ENCODE assay signal across 18 cellular contexts in genomic region chr9:93086445-93087224, GRCh38. TPM values are rescaled to one million over a fixed set of nuclear protein-coding genes. Genes with fewer than 3 reads are reported as not detected.
DNase-seq lines count a peak whose midpoint lies in the region; ATAC-seq, FAIRE-seq and TF ChIP-seq lines count a peak whose summit lies in the region.
"Had no signal": no experiment of that assay in that cellular context is flagged by ENCODE, and none has a peak within 500 bp of the region (broad histone marks: within the 10 kb centered on the region; RNA-seq: fewer than 3 reads in every experiment).

No MANE protein-coding gene starts in this region.

- POLR2A ChIA-PET in CD8-positive, alpha-beta T cell (lab: Charles Lee), result interaction anchor here (0.7 to 1.1 kb wide), 2 partner anchors 24 to 121 kb away, joined by 4 read pairs; no protein-coding TSS in a partner anchor

- peaks cover 33% of the 10 kb centered on the region for H3K4me1 Mint-ChIP-seq in CD8-positive, alpha-beta T cell (ENCODE audit: low read depth)
- no peaks in the 10 kb centered on the region for H3K4me1 Mint-ChIP-seq in osteocyte (ENCODE audit: unreplicated experiment)

- H3K36me3 Mint-ChIP-seq in CD8-positive, alpha-beta T cell, result peaks cover 62% of the 10 kb centered on the region
- H3K36me3 Mint-ChIP-seq in osteocyte (ENCODE audit: unreplicated experiment), result peaks cover 2% of the 10 kb centered on the region

- TF ChIP-seq CTCF in CD8-positive, alpha-beta T cell (IDR thresholded peaks at IDR 0.05), result no peak
- TF ChIP-seq CTCF in coronary artery (IDR thresholded peaks at IDR 0.05), result no peak
- no peak for TF ChIP-seq CTCF in osteocyte (IDR thresholded peaks at IDR 0.05)

- peaks cover 30% of the 10 kb centered on the region for H3K4me1 ChIP-seq in CD8-positive, alpha-beta T cell (ENCODE audit: insufficient read depth, low read length)
- H3K4me1 ChIP-seq: tibial artery had no signal

- no peaks in the 10 kb centered on the region for H3K9me3 ChIP-seq in CD8-positive, alpha-beta T cell (ENCODE audit: low read length)

- H3K27me3 ChIP-seq in CD8-positive, alpha-beta T cell (ENCODE audit: insufficient read depth, low read length), result no peaks in the 10 kb centered on the region
- H3K27me3 ChIP-seq: tibial artery had no signal

- H3K27ac Mint-ChIP-seq in CD8-positive, alpha-beta T cell, result peak overlapping the region; percentile 62
- H3K27ac Mint-ChIP-seq in osteocyte (ENCODE audit: unreplicated experiment), result no peak overlapping the region
- H3K27ac Mint-ChIP-seq: HFFc6 had no signal

- no peak overlapping the region for H3K4me3 ChIP-seq in CD8-positive, alpha-beta T cell (ENCODE audit: low read depth, low read length)
- H3K4me3 ChIP-seq in coronary artery, result no peak overlapping the region
- H3K4me3 ChIP-seq: tibial artery had no signal

- FAIRE-seq in HTR-8/SVneo (lab: Jason Lieb, UNC), result no peak
- FAIRE-seq: keratinocyte had no signal

- CTCF ChIA-PET in CD8-positive, alpha-beta T cell (lab: Charles Lee), result interaction anchor here (1.0 kb wide), 1 partner anchor 22 kb away, joined by 3 read pairs; no protein-coding TSS in a partner anchor

- no peak for ATAC-seq in CD8-positive, alpha-beta T cell

- H3K4me3 Mint-ChIP-seq in CD8-positive, alpha-beta T cell, result no peak overlapping the region
- H3K4me3 Mint-ChIP-seq in osteocyte (ENCODE audit: unreplicated experiment), result no peak overlapping the region
- H3K4me3 Mint-ChIP-seq: CD14-positive monocyte, HFFc6 had no signal

- peaks cover 27% of the 10 kb centered on the region for H3K36me3 ChIP-seq in CD8-positive, alpha-beta T cell (ENCODE audit: insufficient read depth, low read length)

- H3K9me3 Mint-ChIP-seq in CD8-positive, alpha-beta T cell, result no peaks in the 10 kb centered on the region
- peaks cover 5% of the 10 kb centered on the region for H3K9me3 Mint-ChIP-seq in osteocyte (ENCODE audit: unreplicated experiment)

- H3K27ac ChIP-seq in CD8-positive, alpha-beta T cell (ENCODE audit: low read depth, low read length), result no peak overlapping the region
- H3K27ac ChIP-seq in coronary artery, result no peak overlapping the region
- H3K27ac ChIP-seq: epithelial cell of prostate, HL-60, tibial artery had no signal

- no peaks in the 10 kb centered on the region for H3K27me3 Mint-ChIP-seq in CD8-positive, alpha-beta T cell (ENCODE audit: low read depth)
- H3K27me3 Mint-ChIP-seq in osteocyte (ENCODE audit: unreplicated experiment), result no peaks in the 10 kb centered on the region

- peak; percentile 23 for DNase-seq in NCI-H146 (lab: John Stamatoyannopoulos, UW)
- no peak for DNase-seq in NCI-H146 treated with DMSO at 0.1 percent for 48 hours (lab: John Stamatoyannopoulos, UW; ENCODE audit: unreplicated experiment)
- peak in 1 of 7 experiments; percentile 29 for DNase-seq in CD8-positive, alpha-beta T cell
- peak; percentile 65 for DNase-seq in coronary artery (ENCODE audit: low spot score)
- DNase-seq in osteocyte (ENCODE audit: extremely low spot score, unreplicated experiment), result peak; percentile 46
- no peak for DNase-seq in stimulated activated CD4-positive, alpha-beta T cell treated with anti-CD3 and anti-CD28 coated beads, Interleukin-2, amount 100 ng/mL, for 48 hours
- DNase-seq in HTR-8/SVneo (ENCODE audit: insufficient read length, low spot score), result no peak
- no peak for DNase-seq in NCI-H128 (lab: John Stamatoyannopoulos, UW; ENCODE audit: unreplicated experiment)
- DNase-seq: activated CD4-positive, CD25-positive, alpha-beta regulatory T cell treated with anti-CD3 and anti-CD28 coated beads, Interleukin-2, amount 50 U/mL, for 72 hours; HFFc6; NCI-H2081; NCI-H82 had no signal

- intact Hi-C loops in CD8-positive, alpha-beta T cell (cut with DNase I, micrococcal nuclease), result no loop called here

RNA-seq across cellular contexts. Expression of gene CARD19, which starts 9.4 kb away (rescaled TPM):
- 10 to 100 TPM; 72.1 to 78.0 TPM for total RNA-seq in CD8-positive, alpha-beta T cell
- 35.8 and 42.9 TPM in 2 replicates for total RNA-seq in osteocyte

RNA-seq across cellular contexts. Expression of gene SUSD3, which starts 28.1 kb away (rescaled TPM):
- 10 to 100 TPM; 20.6 to 22.7 TPM for total RNA-seq in CD8-positive, alpha-beta T cell
- total RNA-seq in osteocyte, result not detected in 2 replicates
- total RNA-seq: A172 had no signal

RNA-seq across cellular contexts. Expression of gene NINJ1, which starts 47.4 kb away (rescaled TPM):
- total RNA-seq in CD8-positive, alpha-beta T cell, result 100 to 1,000 TPM; 214 to 229 TPM
- 28.1 and 32.9 TPM in 2 replicates for total RNA-seq in osteocyte

Comparison
In these comparisons a context has a peak if more than half of its experiments do, and no peak if none do; other contexts are left out.
1. DNase-seq: peak in NCI-H146 (single experiment), coronary artery (single experiment) and osteocyte (single experiment); none in NCI-H146 treated with DMSO at 0.1 percent for 48 hours (single experiment), stimulated activated CD4-positive, alpha-beta T cell treated with anti-CD3 and anti-CD28 coated beads, Interleukin-2, amount 100 ng/mL, for 48 hours (0 of 2), HTR-8/SVneo (single experiment) and NCI-H128 (single experiment).
2. RNA of gene SUSD3, which starts 28.1 kb away (total RNA-seq): 20.6 to 22.7 TPM in CD8-positive, alpha-beta T cell; not detected in osteocyte; every median in the first group is over 10 times any median in the second.